In genomic region chr19:43599635-43600295, GRCh38 we compare ENCODE assay signal across 20 cellular contexts. TPM values are rescaled to one million over a fixed set of nuclear protein-coding genes. Genes with fewer than 3 reads are reported as not detected.
DNase-seq lines count a peak whose midpoint lies in the region; ATAC-seq and TF ChIP-seq lines count a peak whose summit lies in the region.
"Had no signal": no experiment of that assay in that cellular context is flagged by ENCODE, and none has a peak within 500 bp of the region (broad histone marks: within the 10 kb centered on the region; RNA-seq: fewer than 3 reads in every experiment).

No MANE protein-coding gene starts in this region.

- peaks cover 33% of the 10 kb centered on the region for H3K79me2 ChIP-seq in OCI-LY7 (ENCODE audit: insufficient read depth, low read depth, low read length)

- no peaks in the 10 kb centered on the region for H3K9me3 Mint-ChIP-seq in activated naive CD8-positive, alpha-beta T cell (ENCODE audit: low read depth)
- no peaks in the 10 kb centered on the region for H3K9me3 Mint-ChIP-seq in activated naive CD8-positive, alpha-beta T cell treated with anti-CD3 and anti-CD28 coated beads, Interleukin-2, amount 50 U/mL, for 24 hours
- H3K9me3 Mint-ChIP-seq: stimulated activated naive B cell treated with anti-CD40 and anti-IgM and Interleukin-4, amounts not matched to agents 10 μg/mL and 1 μg/mL and 100 μg/mL, for 72 hours had no signal

- H3K27ac ChIP-seq in OCI-LY7 (ENCODE audit: low read depth, low read length, poor library complexity, severe bottlenecking) (no peak overlapping the region), temporal lobe (ENCODE audit: low read depth, low read length) (peak overlapping the region; percentile 27)
- H3K27ac ChIP-seq: transverse colon had no signal

- peak overlapping the region; percentile 34 for H3K27ac Mint-ChIP-seq in activated naive CD8-positive, alpha-beta T cell
- H3K27ac Mint-ChIP-seq in activated naive CD8-positive, alpha-beta T cell treated with anti-CD3 and anti-CD28 coated beads, Interleukin-2, amount 50 U/mL, for 24 hours: no peak overlapping the region
- H3K27ac Mint-ChIP-seq: stimulated activated naive B cell treated with anti-CD40 and anti-IgM and Interleukin-4, amounts not matched to agents 10 μg/mL and 1 μg/mL and 100 μg/mL, for 72 hours had no signal

- H2AFZ ChIP-seq in OCI-LY7 (ENCODE audit: low read length): no peak overlapping the region

- peak; percentile 33; the same call in 1 of the 2 replicates for TF ChIP-seq CTCF in OCI-LY7 (conservative IDR thresholded peaks at IDR 0.05; ENCODE audit: low read length)

- H3K36me3 ChIP-seq in OCI-LY7 (ENCODE audit: insufficient read depth, low read length): peaks cover 58% of the 10 kb centered on the region

- no peak for ATAC-seq in activated naive CD8-positive, alpha-beta T cell treated with anti-CD3 and anti-CD28 coated beads, Interleukin-2, amount 50 U/mL, for 24 hours
- ATAC-seq in GM21825 (IDR thresholded peaks at IDR 0.05; ENCODE audit: unreplicated experiment) (no peak), HG02763 (IDR thresholded peaks at IDR 0.05; ENCODE audit: unreplicated experiment) (no peak)
- ATAC-seq: stimulated activated naive B cell treated with anti-CD40 and anti-IgM and Interleukin-4, amounts not matched to agents 10 μg/mL and 1 μg/mL and 100 μg/mL, for 72 hours had no signal

- no peaks in the 10 kb centered on the region for H3K9me2 ChIP-seq in OCI-LY7 (ENCODE audit: insufficient read depth, low read length)

- no peaks in the 10 kb centered on the region for H3K27me3 Mint-ChIP-seq in activated naive CD8-positive, alpha-beta T cell
- peaks cover 2% of the 10 kb centered on the region for H3K27me3 Mint-ChIP-seq in activated naive CD8-positive, alpha-beta T cell treated with anti-CD3 and anti-CD28 coated beads, Interleukin-2, amount 50 U/mL, for 24 hours
- H3K27me3 Mint-ChIP-seq: stimulated activated naive B cell treated with anti-CD40 and anti-IgM and Interleukin-4, amounts not matched to agents 10 μg/mL and 1 μg/mL and 100 μg/mL, for 72 hours had no signal

- intact Hi-C loops in OCI-LY7 (cut with micrococcal nuclease; ENCODE audit: unreplicated experiment): loop anchor here (10.0 kb wide), 2 partner anchors 65 to 155 kb away; partner anchors contain the start of gene ZNF575

- no peaks in the 10 kb centered on the region; the same call in 1 of the 2 replicates for H4K20me1 ChIP-seq in OCI-LY7 (ENCODE audit: insufficient read depth, low read length)

- POLR2A ChIA-PET in OCI-LY7 (lab: Charles Lee): no interaction called here

- no peak overlapping the region for H3K4me3 ChIP-seq in OCI-LY7 (ENCODE audit: low read depth, low read length, poor library complexity, severe bottlenecking)
- H3K4me3 ChIP-seq: lung, smooth muscle cell, transverse colon had no signal

- H3K4me1 Mint-ChIP-seq in activated naive CD8-positive, alpha-beta T cell (ENCODE audit: low read depth): peaks cover 25% of the 10 kb centered on the region
- peaks cover 27% of the 10 kb centered on the region for H3K4me1 Mint-ChIP-seq in activated naive CD8-positive, alpha-beta T cell treated with anti-CD3 and anti-CD28 coated beads, Interleukin-2, amount 50 U/mL, for 24 hours

- H3K4me2 ChIP-seq in OCI-LY7 (ENCODE audit: low read length): no peak overlapping the region
- H3K4me2 ChIP-seq: smooth muscle cell had no signal

- peaks cover 2% of the 10 kb centered on the region for H3K36me3 Mint-ChIP-seq in activated naive CD8-positive, alpha-beta T cell
- H3K36me3 Mint-ChIP-seq in activated naive CD8-positive, alpha-beta T cell treated with anti-CD3 and anti-CD28 coated beads, Interleukin-2, amount 50 U/mL, for 24 hours (ENCODE audit: low read depth): peaks cover 16% of the 10 kb centered on the region

- no peak overlapping the region for H3K4me3 Mint-ChIP-seq in activated naive CD8-positive, alpha-beta T cell
- no peak overlapping the region for H3K4me3 Mint-ChIP-seq in activated naive CD8-positive, alpha-beta T cell treated with anti-CD3 and anti-CD28 coated beads, Interleukin-2, amount 50 U/mL, for 24 hours
- H3K4me3 Mint-ChIP-seq: stimulated activated naive B cell treated with anti-CD40 and anti-IgM and Interleukin-4, amounts not matched to agents 10 μg/mL and 1 μg/mL and 100 μg/mL, for 72 hours had no signal

- DNase-seq in activated naive CD8-positive, alpha-beta T cell treated with anti-CD3 and anti-CD28 coated beads, Interleukin-2, amount 50 U/mL, for 24 hours: no peak
- DNase-seq in OCI-LY7 (ENCODE audit: low spot score) (no peak), cerebellum (ENCODE audit: low spot score) (peak; percentile 76), A172 (ENCODE audit: low spot score) (no peak)
- DNase-seq: ACHN; activated naive CD4-positive, alpha-beta T cell treated with anti-CD3 and anti-CD28 coated beads, Interleukin-2, amount 50 U/mL, for 16 hours; cortex of kidney; DMS 273 treated with DMSO at 0.1 percent for 48 hours; GF-D8; HCEC 1CT; NCI-H187; Right ventricle myocardium superior; stimulated activated naive B cell treated with anti-CD40 and anti-IgM and Interleukin-4, amounts not matched to agents 10 μg/mL and 1 μg/mL and 100 μg/mL, for 72 hours; transverse colon had no signal

- CTCF ChIA-PET in OCI-LY7 (lab: Charles Lee; ENCODE audit: unreplicated experiment): no interaction called here

- BruUV-seq in OCI-LY7 (replicated peaks; lab: Mats Ljungman, UMichigan): TSS peak; percentile 28

- no peaks in the 10 kb centered on the region for H3K9me3 ChIP-seq in OCI-LY7 (ENCODE audit: low read length)
- H3K9me3 ChIP-seq: transverse colon had no signal

- H3K4me1 ChIP-seq in OCI-LY7 (ENCODE audit: insufficient read depth, low read length, poor library complexity, severe bottlenecking): peaks cover 18% of the 10 kb centered on the region

RNA-seq across cellular contexts. Expression of gene ZNF576, which starts 3.4 kb away (rescaled TPM):
- total RNA-seq in OCI-LY7 (2014; rRNA removed; shearing (Covaris generic)): 11.6 and 20.2 TPM in 2 replicates
- total RNA-seq in OCI-LY7 (2022): 14.5 and 17.8 TPM in 2 replicates
- 7.1 TPM for total RNA-seq in cerebellum
- 5.2 TPM for total RNA-seq in temporal lobe
- 15.8 and 22.5 TPM in 2 replicates for total RNA-seq in A172 (2014; rRNA removed; shearing (Covaris generic))

RNA-seq across cellular contexts. Expression of gene IRGQ, which starts 3.8 kb away (rescaled TPM):
- 6.4 and 23.0 TPM in 2 replicates for total RNA-seq in OCI-LY7 (2014; rRNA removed; shearing (Covaris generic))
- total RNA-seq in OCI-LY7 (2022) (15.1 and 15.3 TPM in 2 replicates), cerebellum (76.6 TPM), temporal lobe (92.0 TPM)
- 22.0 and 37.2 TPM in 2 replicates for total RNA-seq in A172 (2014; rRNA removed; shearing (Covaris generic))

RNA-seq across cellular contexts. Expression of gene SRRM5, which starts 12.1 kb away (rescaled TPM):
- 0.36 and 0.73 TPM in 2 replicates for total RNA-seq in OCI-LY7 (2014; rRNA removed; shearing (Covaris generic))
- total RNA-seq in OCI-LY7 (2022) (0.61 and 0.85 TPM in 2 replicates), cerebellum (0.09 TPM), temporal lobe (not detected)
- total RNA-seq in A172 (2014; rRNA removed; shearing (Covaris generic)): not detected in 2 replicates

RNA-seq across cellular contexts. Expression of gene ZNF428, which starts 19.7 kb away (rescaled TPM):
- 91.1 and 98.1 TPM in 2 replicates for total RNA-seq in OCI-LY7 (2014; rRNA removed; shearing (Covaris generic))
- total RNA-seq in OCI-LY7 (2022) (28.5 and 31.0 TPM in 2 replicates), cerebellum (66.2 TPM), temporal lobe (106 TPM)
- 56.8 and 59.2 TPM in 2 replicates for total RNA-seq in A172 (2014; rRNA removed; shearing (Covaris generic))

RNA-seq across cellular contexts. Expression of gene PINLYP, which starts 24.2 kb away (rescaled TPM):
- total RNA-seq in OCI-LY7 (2014; rRNA removed; shearing (Covaris generic)): 4.9 and 11.5 TPM in 2 replicates
- 0.40 and 0.81 TPM in 2 replicates for total RNA-seq in OCI-LY7 (2022)
- 7.7 TPM for total RNA-seq in cerebellum
- total RNA-seq in temporal lobe: 7.4 TPM
- 0.38 TPM in 1 of 2 replicates, not detected in the other for total RNA-seq in A172 (2014; rRNA removed; shearing (Covaris generic))
